Comparison of ENCODE assay signal across 12 cellular contexts in the genomic region with DNA sequence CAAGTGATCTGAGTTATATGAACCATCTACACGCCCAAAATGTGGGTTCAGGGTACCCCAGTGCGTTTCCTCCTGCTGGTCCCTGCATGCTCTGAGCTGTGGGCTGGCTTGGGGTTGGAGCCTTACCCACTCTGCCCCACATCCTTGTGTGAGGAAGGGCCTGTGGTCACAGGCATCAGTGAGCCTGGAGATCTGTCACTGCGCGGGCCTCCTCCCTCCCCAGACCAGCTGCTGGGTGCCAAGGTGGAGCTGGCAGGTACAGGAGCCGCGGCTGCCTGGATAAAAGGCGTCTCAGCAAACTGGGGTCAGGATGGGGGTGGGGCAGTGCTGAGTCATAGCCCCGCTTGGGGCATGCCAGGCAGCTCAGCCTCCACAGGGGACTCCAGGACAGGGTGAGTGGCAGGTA. TPM values are rescaled to one million over a fixed set of nuclear protein-coding genes. Genes with fewer than 3 reads are reported as not detected.
DNase-seq lines count a peak whose midpoint lies in the region; ATAC-seq and TF ChIP-seq lines count a peak whose summit lies in the region.
"Had no signal": no experiment of that assay in that cellular context is flagged by ENCODE, and none has a peak within 500 bp of the region (broad histone marks: within the 10 kb centered on the region; RNA-seq: fewer than 3 reads in every experiment).

No MANE protein-coding gene starts in this region.

- peak overlapping the region in 1 of 2 donors; percentile 42 for H3K27ac Mint-ChIP-seq in stimulated activated naive CD8-positive, alpha-beta T cell treated with anti-CD3 and anti-CD28 coated beads, Interleukin-15, amount 100 ng/mL, for 72 hours
- H3K27ac Mint-ChIP-seq in WTC11, result no peak overlapping the region
- H3K27ac Mint-ChIP-seq: stimulated activated memory B cell treated with anti-CD40 and anti-IgM and Interleukin-4, amounts not matched to agents 10 μg/mL and 1 μg/mL and 100 μg/mL, for 72 hours had no signal

- no peak overlapping the region for H3K4me3 ChIP-seq in aorta (ENCODE audit: low read length in 2 of 2)

- no peaks in the 10 kb centered on the region for H3K36me3 ChIP-seq in aorta (ENCODE audit: control insufficient read depth in 1 of 2, insufficient read depth in 2 of 2, low read length in 1 of 2)
- H3K36me3 ChIP-seq: BE2C had no signal

- H3K4me1 ChIP-seq in aorta (ENCODE audit: control insufficient read depth in 1 of 2, insufficient read depth in 2 of 2, low read length in 2 of 2), result no peaks in the 10 kb centered on the region
- H3K4me1 ChIP-seq: BE2C had no signal

- intact Hi-C loops in aorta (cut with DNase I), result no loop called here

- H3K27me3 Mint-ChIP-seq in stimulated activated naive CD8-positive, alpha-beta T cell treated with anti-CD3 and anti-CD28 coated beads, Interleukin-15, amount 100 ng/mL, for 72 hours, result peaks cover 20% of the 10 kb centered on the region
- no peaks in the 10 kb centered on the region; the same call in 1 of the 2 replicates for H3K27me3 Mint-ChIP-seq in WTC11 (ENCODE audit: low read depth)

- 87 to 90% methylated on average over 8 of the region's 8 CpGs for WGBS in aorta, 2 donors

- peak; percentile 36 for DNase-seq in stimulated activated naive CD8-positive, alpha-beta T cell treated with anti-CD3 and anti-CD28 coated beads, Interleukin-15, Interleukin-2, amounts not matched to agents 100 U/mL and 50 U/mL, for 24 hours
- no peak for DNase-seq in stimulated activated naive CD8-positive, alpha-beta T cell treated with anti-CD3 and anti-CD28 coated beads, Interleukin-15, amount 100 ng/mL, for 72 hours
- DNase-seq in WTC11 (ENCODE audit: low spot score), result peak; percentile 39
- no peak for DNase-seq in SKM-1 treated with dmso at 0.1 percent for 144 hours (lab: John Stamatoyannopoulos, UW; ENCODE audit: unreplicated experiment)
- no peak for DNase-seq in aorta
- DNase-seq: BE2C, NCI-H2171 treated with DMSO at 0.1 percent for 48 hours, retina had no signal

- no peaks in the 10 kb centered on the region for H3K9me3 Mint-ChIP-seq in stimulated activated naive CD8-positive, alpha-beta T cell treated with anti-CD3 and anti-CD28 coated beads, Interleukin-15, amount 100 ng/mL, for 72 hours
- no peaks in the 10 kb centered on the region for H3K9me3 Mint-ChIP-seq in WTC11
- H3K9me3 Mint-ChIP-seq: stimulated activated memory B cell treated with anti-CD40 and anti-IgM and Interleukin-4, amounts not matched to agents 10 μg/mL and 1 μg/mL and 100 μg/mL, for 72 hours had no signal

- no peaks in the 10 kb centered on the region for H3K36me3 Mint-ChIP-seq in WTC11
- H3K36me3 Mint-ChIP-seq: stimulated activated memory B cell treated with anti-CD40 and anti-IgM and Interleukin-4, amounts not matched to agents 10 μg/mL and 1 μg/mL and 100 μg/mL, for 72 hours had no signal

- no peaks in the 10 kb centered on the region for H3K27me3 ChIP-seq in aorta (ENCODE audit: control insufficient read depth in 1 of 2, insufficient read depth in 2 of 2, low read length in 1 of 2)
- H3K27me3 ChIP-seq: BE2C had no signal

- no peak overlapping the region for H3K27ac ChIP-seq in aorta (ENCODE audit: low read depth in 1 of 2, low read length in 2 of 2)

- peaks cover 7% of the 10 kb centered on the region for H3K4me1 Mint-ChIP-seq in stimulated activated naive CD8-positive, alpha-beta T cell treated with anti-CD3 and anti-CD28 coated beads, Interleukin-15, amount 100 ng/mL, for 72 hours
- peaks cover 17% of the 10 kb centered on the region for H3K4me1 Mint-ChIP-seq in WTC11

- H3K4me3 Mint-ChIP-seq in stimulated activated naive CD8-positive, alpha-beta T cell treated with anti-CD3 and anti-CD28 coated beads, Interleukin-15, amount 100 ng/mL, for 72 hours, result no peak overlapping the region
- H3K4me3 Mint-ChIP-seq in WTC11, result no peak overlapping the region
- H3K4me3 Mint-ChIP-seq: stimulated activated memory B cell treated with anti-CD40 and anti-IgM and Interleukin-4, amounts not matched to agents 10 μg/mL and 1 μg/mL and 100 μg/mL, for 72 hours had no signal

- no peaks in the 10 kb centered on the region for H3K9me3 ChIP-seq in aorta (ENCODE audit: control insufficient read depth, low read length)
- H3K9me3 ChIP-seq: BE2C had no signal

- no peak for TF ChIP-seq CTCF in WTC11 (IDR thresholded peaks at IDR 0.05)

- no peak for ATAC-seq in stimulated activated naive CD8-positive, alpha-beta T cell treated with anti-CD3 and anti-CD28 coated beads, Interleukin-15, Interleukin-2, amounts not matched to agents 100 U/mL and 50 U/mL, for 24 hours
- no peak for ATAC-seq in stimulated activated naive CD8-positive, alpha-beta T cell treated with anti-CD3 and anti-CD28 coated beads, Interleukin-15, amount 100 ng/mL, for 72 hours
- ATAC-seq in WTC11, result peak; percentile 70
- ATAC-seq in esophagus mucosa, result peak; percentile 34
- ATAC-seq in aorta (ENCODE audit: low FRiP score), result no peak
- no peak for ATAC-seq in GM21360 (IDR thresholded peaks at IDR 0.05; ENCODE audit: unreplicated experiment)
- ATAC-seq in GM19455 (IDR thresholded peaks at IDR 0.05; ENCODE audit: unreplicated experiment), result no peak
- ATAC-seq: stimulated activated memory B cell treated with anti-CD40 and anti-IgM and Interleukin-4, amounts not matched to agents 10 μg/mL and 1 μg/mL and 100 μg/mL, for 72 hours had no signal

- POLR2A ChIA-PET in WTC11 (lab: Charles Lee), result no interaction called here

- CTCF ChIA-PET in WTC11 (lab: Charles Lee), result interaction anchor here (0.7 to 2.0 kb wide), 4 partner anchors 18 to 134 kb away, joined by 3 to 9 read pairs (median 5); partner anchors contain the start of gene GNAZ

TF ChIP-seq in WTC11, 78 proteins besides CTCF, POLR2A, EP300 and RAD21:
- TF ChIP-seq ERG (CRISPR knock-in tag; IDR thresholded peaks at IDR 0.05), result no peak

RNA-seq across cellular contexts. Expression of gene GNAZ, which starts 17.9 kb away (rescaled TPM):
- total RNA-seq in WTC11 (2021) (9.9 to 11.4 TPM (median 11.0 TPM) in 3 replicates), esophagus mucosa (0.76 TPM), aorta (1 to 10 TPM; 5.8 to 6.1 TPM)
- polyA plus RNA-seq in aorta, result 1 to 10 TPM in 1 of 2 donors, under 1 TPM in 1; 0.84 to 1.4 TPM

RNA-seq across cellular contexts. Expression of gene RSPH14, which starts 53.6 kb away (rescaled TPM):
- 0.50 to 0.57 TPM in 2 of 3 replicates, not detected in the other for total RNA-seq in WTC11 (2021)
- total RNA-seq in esophagus mucosa, result not detected
- total RNA-seq in aorta, result 1 to 10 TPM in 1 of 2 donors, under 1 TPM in 1; 0.78 to 1.2 TPM
- polyA plus RNA-seq in aorta, result not detected

RNA-seq across cellular contexts. Expression of gene RAB36, which starts 57.1 kb away (rescaled TPM):
- total RNA-seq in WTC11 (2021) (0.89 to 1.8 TPM (median 1.1 TPM) in 3 replicates), esophagus mucosa (4.1 TPM), aorta (1 to 10 TPM; 1.8 to 3.2 TPM)
- polyA plus RNA-seq in aorta, result 1 to 10 TPM; 1.0 to 2.1 TPM

Comparison
In these comparisons a context has a peak if more than half of its experiments do, and no peak if none do; other contexts are left out.
1. DNase-seq: peak in stimulated activated naive CD8-positive, alpha-beta T cell treated with anti-CD3 and anti-CD28 coated beads, Interleukin-15, Interleukin-2, amounts not matched to agents 100 U/mL and 50 U/mL, for 24 hours (single experiment) and WTC11 (single experiment); none in stimulated activated naive CD8-positive, alpha-beta T cell treated with anti-CD3 and anti-CD28 coated beads, Interleukin-15, amount 100 ng/mL, for 72 hours (0 of 2), SKM-1 treated with dmso at 0.1 percent for 144 hours (single experiment) and aorta (0 of 2).
2. ATAC-seq: peak in WTC11 (single experiment) and esophagus mucosa (single experiment); none in stimulated activated naive CD8-positive, alpha-beta T cell treated with anti-CD3 and anti-CD28 coated beads, Interleukin-15, Interleukin-2, amounts not matched to agents 100 U/mL and 50 U/mL, for 24 hours (single experiment), stimulated activated naive CD8-positive, alpha-beta T cell treated with anti-CD3 and anti-CD28 coated beads, Interleukin-15, amount 100 ng/mL, for 72 hours (single experiment), aorta (single experiment), GM21360 (single experiment) and GM19455 (single experiment).